ENCODE assay signal across 16 cellular contexts in genomic region chr17:65312718-65313382, GRCh38.
"Had no signal": no experiment of that assay in that cellular context is flagged by ENCODE, and none has a peak within 500 bp of the region (broad histone marks: within the 10 kb centered on the region; RNA-seq: fewer than 3 reads in every experiment).

No MANE protein-coding gene starts in this region.

- H3K27ac ChIP-seq: body of pancreas, foreskin keratinocyte, hepatocyte, lower lobe of right lung, ovary, right lobe of liver had no signal

- FAIRE-seq: small intestine had no signal

- H3K4me3 ChIP-seq: body of pancreas, hepatocyte, lower lobe of right lung, ovary, right lobe of liver had no signal

- H2AFZ ChIP-seq: hepatocyte had no signal

- H3K9me3 ChIP-seq: body of pancreas, lower lobe of right lung, ovary, right lobe of liver had no signal

- DNase-seq: activated B cell treated with CpG ODN at 0.5 μM for 24 hours; activated CD4-positive, alpha-beta memory T cell treated with anti-CD3 and anti-CD28 coated beads for 36 hours; activated CD4-positive, alpha-beta T cell treated with anti-CD3 and anti-CD28 coated beads for 4 hours; amniotic stem cell; body of pancreas; effector memory CD8-positive, alpha-beta T cell; foreskin keratinocyte; left cardiac atrium; lower lobe of right lung; midbrain; ovary; right lobe of liver; small intestine; stimulated activated CD8-positive, alpha-beta memory T cell treated with anti-CD3 and anti-CD28 coated beads, Interleukin-4, amount 100 ng/mL, for 48 hours; stimulated activated naive CD4-positive, alpha-beta T cell had no signal

- H3K79me2 ChIP-seq: hepatocyte had no signal

- ATAC-seq: body of pancreas; effector memory CD8-positive, alpha-beta T cell; foreskin keratinocyte; left cardiac atrium; right lobe of liver had no signal

- H3K4me2 ChIP-seq: hepatocyte had no signal

- H3K36me3 ChIP-seq: lower lobe of right lung, ovary, right lobe of liver had no signal

- H3K4me1 ChIP-seq: body of pancreas, foreskin keratinocyte, right lobe of liver had no signal

- H3K27me3 ChIP-seq: body of pancreas, foreskin keratinocyte, hepatocyte, ovary, right lobe of liver had no signal
